In genomic region chr1:151907363-151908139, GRCh38 we compare ENCODE assay signal across 15 cellular contexts. TPM values are rescaled to one million over a fixed set of nuclear protein-coding genes. Genes with fewer than 3 reads are reported as not detected.
DNase-seq lines count a peak whose midpoint lies in the region; ATAC-seq and TF ChIP-seq lines count a peak whose summit lies in the region.
"Had no signal": no experiment of that assay in that cellular context is flagged by ENCODE, and none has a peak within 500 bp of the region (broad histone marks: within the 10 kb centered on the region; RNA-seq: fewer than 3 reads in every experiment).

No MANE protein-coding gene starts in this region.

- DNase-seq in DMS53 (lab: John Stamatoyannopoulos, UW) (peak; percentile 15), DMS53 treated with DMSO at 0.1 percent for 48 hours (lab: John Stamatoyannopoulos, UW; ENCODE audit: unreplicated experiment) (no peak), natural killer cell (no peak), GM19240 (ENCODE audit: insufficient read length, low spot score) (no peak), NCI-H2196 (lab: John Stamatoyannopoulos, UW; ENCODE audit: unreplicated experiment) (no peak), anterior cingulate cortex (lab: John Stamatoyannopoulos, UW) (no peak)
- DNase-seq in Jurkat, Clone E6-1 (ENCODE audit: low read depth, low spot score), result peak; percentile 11
- DNase-seq: activated gamma-delta T cell treated with Interleukin-2 at 50 U/mL for 16 hours, left ventricle myocardium inferior, NCI-H1694, pancreas, Peyer's patch had no signal

- peak overlapping the region; percentile 96 for H3K27ac Mint-ChIP-seq in activated T-helper 17 cell treated with anti-CD3 and anti-CD28 coated beads, Interleukin-2, amount 50 U/mL, for 72 hours
- H3K27ac Mint-ChIP-seq in natural killer cell, result peak overlapping the region; percentile 36 to 49

- no peak for TF ChIP-seq CTCF in natural killer cell (IDR thresholded peaks at IDR 0.05)

- H3K9me3 Mint-ChIP-seq in activated T-helper 17 cell treated with anti-CD3 and anti-CD28 coated beads, Interleukin-2, amount 50 U/mL, for 72 hours, result no peaks in the 10 kb centered on the region
- no peaks in the 10 kb centered on the region for H3K9me3 Mint-ChIP-seq in natural killer cell

- no peak for ATAC-seq in activated T-helper 17 cell treated with anti-CD3 and anti-CD28 coated beads, Interleukin-2, amount 50 U/mL, for 72 hours (replicated peaks)
- no peak for ATAC-seq in natural killer cell
- ATAC-seq: pancreas had no signal

- peak overlapping the region; percentile 80 for H3K4me3 Mint-ChIP-seq in activated T-helper 17 cell treated with anti-CD3 and anti-CD28 coated beads, Interleukin-2, amount 50 U/mL, for 72 hours
- H3K4me3 Mint-ChIP-seq in natural killer cell, result peak overlapping the region; percentile 35

- no peaks in the 10 kb centered on the region for H3K27me3 Mint-ChIP-seq in activated T-helper 17 cell treated with anti-CD3 and anti-CD28 coated beads, Interleukin-2, amount 50 U/mL, for 72 hours
- H3K27me3 Mint-ChIP-seq in natural killer cell (ENCODE audit: low read depth in 2 of 2), result no peaks in the 10 kb centered on the region

- no peak overlapping the region for H3K4me3 ChIP-seq in Jurkat, Clone E6-1 (ENCODE audit: low read length)
- H3K4me3 ChIP-seq: Peyer's patch had no signal

- peaks cover 38% of the 10 kb centered on the region for H3K36me3 Mint-ChIP-seq in activated T-helper 17 cell treated with anti-CD3 and anti-CD28 coated beads, Interleukin-2, amount 50 U/mL, for 72 hours (ENCODE audit: low read depth)
- peaks cover 10% of the 10 kb centered on the region for H3K36me3 Mint-ChIP-seq in natural killer cell

- peaks cover 45% of the 10 kb centered on the region for H3K4me1 Mint-ChIP-seq in activated T-helper 17 cell treated with anti-CD3 and anti-CD28 coated beads, Interleukin-2, amount 50 U/mL, for 72 hours
- peaks cover 38 to 40% of the 10 kb centered on the region in 2 donors for H3K4me1 Mint-ChIP-seq in natural killer cell

- intact Hi-C loops in natural killer cell (cut with micrococcal nuclease), result loop anchor here (5.0 kb wide), 1 partner anchor 40 kb away; no protein-coding TSS in a partner anchor

RNA-seq across cellular contexts. Expression of gene THEM4, which starts 1.8 kb away (rescaled TPM):
- polyA plus RNA-seq in Jurkat, Clone E6-1 (2012; ENCODE audit: insufficient read depth, insufficient read length), result not detected
- total RNA-seq in activated T-helper 17 cell treated with anti-CD3 and anti-CD28 coated beads, Interleukin-2, amount 50 U/mL, for 72 hours, result 10 to 100 TPM; 26.6 to 33.0 TPM
- 10 to 100 TPM; 11.9 to 16.2 (median 15.5) TPM for total RNA-seq in natural killer cell

RNA-seq across cellular contexts. Expression of gene THEM5, which starts 54.0 kb away (rescaled TPM):
- polyA plus RNA-seq in Jurkat, Clone E6-1 (2012; ENCODE audit: insufficient read depth, insufficient read length), result not detected
- total RNA-seq in activated T-helper 17 cell treated with anti-CD3 and anti-CD28 coated beads, Interleukin-2, amount 50 U/mL, for 72 hours, result not detected
- under 1 TPM in 1 of 3 donors, not detected in 2; 0.52 TPM for total RNA-seq in natural killer cell
- total RNA-seq: dermis microvascular lymphatic vessel endothelial cell, glomerular endothelial cell, left ventricle myocardium inferior, Peyer's patch had no signal
- polyA plus RNA-seq: pancreas had no signal

Comparison
In these comparisons a context has a peak if more than half of its experiments do, and no peak if none do; other contexts are left out.
1. DNase-seq: peak in DMS53 (single experiment) and Jurkat, Clone E6-1 (single experiment); none in DMS53 treated with DMSO at 0.1 percent for 48 hours (single experiment), natural killer cell (single experiment), GM19240 (single experiment), NCI-H2196 (single experiment) and anterior cingulate cortex (0 of 58).